Comparison of ENCODE assay signal across 1 cellular context in the genomic region with DNA sequence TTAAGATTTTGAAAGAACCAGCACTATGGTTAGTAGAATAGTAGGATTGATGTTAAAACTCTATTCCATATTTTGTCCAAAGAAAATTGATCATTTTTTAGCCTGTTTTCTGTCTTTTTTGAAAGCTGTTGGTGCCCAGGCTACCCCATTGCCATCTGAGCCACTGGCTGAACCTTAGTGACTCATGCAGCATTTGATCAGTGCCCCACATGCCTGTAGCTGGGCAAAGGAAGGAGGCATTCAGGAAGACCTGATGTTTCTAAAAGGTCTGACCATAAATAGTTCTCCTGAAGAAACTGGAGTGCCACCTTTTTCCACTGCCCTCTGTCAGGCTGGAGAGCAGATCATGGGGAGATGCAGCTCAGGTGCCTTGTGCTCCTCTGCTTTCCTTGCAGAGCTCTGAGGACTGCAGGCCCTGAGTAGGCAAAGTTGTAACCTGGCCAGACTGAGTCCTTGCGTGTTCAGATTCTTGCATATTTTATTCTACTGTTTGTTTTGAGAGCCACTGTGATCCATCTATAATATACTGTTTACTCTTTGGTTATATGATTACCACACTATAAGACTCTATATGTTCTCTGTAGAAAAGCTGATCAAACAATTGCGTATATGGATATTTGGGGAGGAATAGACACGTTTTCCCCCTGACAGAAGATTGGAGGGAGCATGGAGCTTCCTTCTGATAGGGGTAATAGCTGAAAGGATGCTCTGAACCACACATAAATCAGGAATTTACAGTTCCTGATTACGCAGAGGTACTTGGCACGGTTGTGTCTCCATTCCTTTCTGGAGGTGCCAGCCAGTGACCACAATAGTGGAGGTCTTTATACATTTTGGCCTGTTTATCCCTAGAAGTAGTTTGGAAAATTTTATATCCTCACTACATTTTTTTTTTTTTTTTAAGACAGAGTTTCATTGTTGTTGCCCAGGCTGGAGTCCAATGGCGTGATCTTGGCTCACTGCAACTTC.
TF ChIP-seq lines count a peak whose summit lies in the region.

No MANE protein-coding gene starts in this region.

TF ChIP-seq in H1, 55 proteins besides CTCF, POLR2A, EP300 and RAD21:
- TF ChIP-seq, protein P1, sequence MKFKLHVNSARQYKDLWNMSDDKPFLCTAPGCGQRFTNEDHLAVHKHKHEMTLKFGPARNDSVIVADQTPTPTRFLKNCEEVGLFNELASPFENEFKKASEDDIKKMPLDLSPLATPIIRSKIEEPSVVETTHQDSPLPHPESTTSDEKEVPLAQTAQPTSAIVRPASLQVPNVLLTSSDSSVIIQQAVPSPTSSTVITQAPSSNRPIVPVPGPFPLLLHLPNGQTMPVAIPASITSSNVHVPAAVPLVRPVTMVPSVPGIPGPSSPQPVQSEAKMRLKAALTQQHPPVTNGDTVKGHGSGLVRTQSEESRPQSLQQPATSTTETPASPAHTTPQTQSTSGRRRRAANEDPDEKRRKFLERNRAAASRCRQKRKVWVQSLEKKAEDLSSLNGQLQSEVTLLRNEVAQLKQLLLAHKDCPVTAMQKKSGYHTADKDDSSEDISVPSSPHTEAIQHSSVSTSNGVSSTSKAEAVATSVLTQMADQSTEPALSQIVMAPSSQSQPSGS (IDR thresholded peaks at IDR 0.05; ENCODE audit: low read length): no peak
- TF ChIP-seq KDM5A (IDR thresholded peaks at IDR 0.05; ENCODE audit: low read length) (no peak), TAF1 (IDR thresholded peaks at IDR 0.05; ENCODE audit: low read depth, low read length) (no peak), YY1 (IDR thresholded peaks at IDR 0.05; ENCODE audit: low read depth, low read length) (no peak), SP4 (IDR thresholded peaks at IDR 0.05; ENCODE audit: low read length) (no peak), GABPA (IDR thresholded peaks at IDR 0.05; ENCODE audit: borderline replicate concordance, insufficient read depth, low read length) (no peak), SAP30 (IDR thresholded peaks at IDR 0.05; ENCODE audit: insufficient read depth, insufficient replicate concordance, low read length) (no peak), TCF12 (IDR thresholded peaks at IDR 0.05; ENCODE audit: low read depth, low read length) (no peak), POU5F1 (IDR thresholded peaks at IDR 0.05; ENCODE audit: low read depth, low read length) (no peak), CTBP2 (IDR thresholded peaks at IDR 0.05; ENCODE audit: borderline replicate concordance, insufficient read depth, insufficient read length, low read length) (no peak), CREB1 (IDR thresholded peaks at IDR 0.05) (no peak), CHD1 (IDR thresholded peaks at IDR 0.05; ENCODE audit: low read depth, low read length) (no peak), KDM1A (IDR thresholded peaks at IDR 0.05; ENCODE audit: borderline replicate concordance, low read length) (no peak)
- TF ChIP-seq, protein P2, sequence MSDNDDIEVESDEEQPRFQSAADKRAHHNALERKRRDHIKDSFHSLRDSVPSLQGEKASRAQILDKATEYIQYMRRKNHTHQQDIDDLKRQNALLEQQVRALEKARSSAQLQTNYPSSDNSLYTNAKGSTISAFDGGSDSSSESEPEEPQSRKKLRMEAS (IDR thresholded peaks at IDR 0.05): no peak
- TF ChIP-seq, protein P3, sequence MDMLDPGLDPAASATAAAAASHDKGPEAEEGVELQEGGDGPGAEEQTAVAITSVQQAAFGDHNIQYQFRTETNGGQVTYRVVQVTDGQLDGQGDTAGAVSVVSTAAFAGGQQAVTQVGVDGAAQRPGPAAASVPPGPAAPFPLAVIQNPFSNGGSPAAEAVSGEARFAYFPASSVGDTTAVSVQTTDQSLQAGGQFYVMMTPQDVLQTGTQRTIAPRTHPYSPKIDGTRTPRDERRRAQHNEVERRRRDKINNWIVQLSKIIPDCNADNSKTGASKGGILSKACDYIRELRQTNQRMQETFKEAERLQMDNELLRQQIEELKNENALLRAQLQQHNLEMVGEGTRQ (IDR thresholded peaks at IDR 0.05; ENCODE audit: low read length): no peak
- TF ChIP-seq, protein P4, sequence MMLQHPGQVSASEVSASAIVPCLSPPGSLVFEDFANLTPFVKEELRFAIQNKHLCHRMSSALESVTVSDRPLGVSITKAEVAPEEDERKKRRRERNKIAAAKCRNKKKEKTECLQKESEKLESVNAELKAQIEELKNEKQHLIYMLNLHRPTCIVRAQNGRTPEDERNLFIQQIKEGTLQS (IDR thresholded peaks at IDR 0.05; ENCODE audit: insufficient read depth, low read depth, low read length): no peak
- TF ChIP-seq, protein P5, sequence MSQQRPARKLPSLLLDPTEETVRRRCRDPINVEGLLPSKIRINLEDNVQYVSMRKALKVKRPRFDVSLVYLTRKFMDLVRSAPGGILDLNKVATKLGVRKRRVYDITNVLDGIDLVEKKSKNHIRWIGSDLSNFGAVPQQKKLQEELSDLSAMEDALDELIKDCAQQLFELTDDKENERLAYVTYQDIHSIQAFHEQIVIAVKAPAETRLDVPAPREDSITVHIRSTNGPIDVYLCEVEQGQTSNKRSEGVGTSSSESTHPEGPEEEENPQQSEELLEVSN (IDR thresholded peaks at IDR 0.05): no peak
